20 cellular contexts compared by ENCODE assay signal in the genomic region with DNA sequence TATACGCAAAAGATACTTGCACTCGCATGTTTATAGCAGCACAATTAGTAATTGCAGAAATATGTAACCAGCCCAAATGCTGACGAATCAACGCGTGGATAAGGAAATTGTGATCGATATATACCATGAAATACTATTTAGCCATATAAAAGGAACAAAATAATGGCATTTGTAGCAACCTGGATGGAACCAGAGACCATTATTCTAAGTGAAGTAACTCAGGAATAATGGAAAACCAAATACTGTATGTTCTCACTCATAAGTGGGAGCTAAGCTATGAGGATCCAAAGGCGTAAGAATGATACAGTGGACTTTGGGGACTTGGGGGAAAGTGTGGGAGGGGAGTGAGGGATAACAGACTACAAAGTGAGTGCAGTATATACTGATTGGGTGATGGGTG.
"Had no signal": no experiment of that assay in that cellular context is flagged by ENCODE, and none has a peak within 500 bp of the region (broad histone marks: within the 10 kb centered on the region; RNA-seq: fewer than 3 reads in every experiment).

No MANE protein-coding gene starts in this region.

- DNase-seq: activated CD4-positive, alpha-beta T cell treated with anti-CD3 and anti-CD28 coated beads for 4 hours; activated CD4-positive, alpha-beta T cell treated with anti-CD3 and anti-CD28 coated beads, Interleukin-2, amount 50 U/mL, for 4 hours; activated naive CD4-positive, alpha-beta T cell; activated T-cell treated with anti-CD3 and anti-CD28 coated beads for 4 hours; activated T-cell treated with anti-CD3 and anti-CD28 coated beads, Interleukin-2, amount 50 U/mL, for 72 hours; central memory CD4-positive, alpha-beta T cell; endodermal cell; foreskin fibroblast; heart left ventricle; hypothalamus; immature natural killer cell; kidney; left colon; midbrain; naive thymus-derived CD8-positive, alpha-beta T cell; nucleus accumbens; pancreas; retina; stimulated activated CD4-positive, alpha-beta T cell treated with anti-CD3 and anti-CD28 coated beads, Interleukin-4, amount 100 ng/mL, for 24 hours; uterus had no signal
